ENCODE assay signal across 13 cellular contexts in the genomic region with DNA sequence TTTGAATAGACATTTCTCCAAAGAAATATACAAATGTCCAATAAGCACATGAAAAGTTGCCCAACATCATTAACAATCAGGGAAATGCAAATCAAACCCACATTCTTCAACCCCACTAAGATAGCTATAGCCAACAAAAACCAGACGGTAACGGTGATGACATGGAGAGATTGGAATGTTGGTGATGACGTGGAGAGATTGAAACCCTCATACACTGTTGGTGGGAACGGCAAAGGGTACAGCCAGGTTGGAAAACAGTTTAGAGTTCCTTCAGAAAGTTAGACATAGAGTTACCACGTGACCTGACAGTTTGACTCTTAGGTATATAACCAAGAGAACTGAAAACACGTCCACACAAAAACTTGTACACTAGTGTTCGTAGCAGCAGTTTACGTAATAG. TPM values are rescaled to one million over a fixed set of nuclear protein-coding genes. Genes with fewer than 3 reads are reported as not detected.
A peak's percentile ranks its signal among the peaks of the same experiment; 100 is the strongest.
DNase-seq lines count a peak whose midpoint lies in the region; ATAC-seq, FAIRE-seq and TF ChIP-seq lines count a peak whose summit lies in the region.
"Had no signal": no experiment of that assay in that cellular context is flagged by ENCODE, and none has a peak within 500 bp of the region (broad histone marks: within the 10 kb centered on the region; RNA-seq: fewer than 3 reads in every experiment).

No MANE protein-coding gene starts in this region.

- H3K4me3 ChIP-seq in HepG2 (replicated peaks in 1 of 3; ENCODE audit: insufficient read depth in 1 of 3, low read depth in 2 of 3, low read length in 3 of 3) (no peak overlapping the region), right lobe of liver (no peak overlapping the region), left ventricle myocardium inferior (no peak overlapping the region)
- H3K4me3 ChIP-seq: vagina had no signal

- H3K79me2 ChIP-seq in HepG2 (ENCODE audit: insufficient read depth, low read length): peaks cover 45% of the 10 kb centered on the region

- H3K27ac Mint-ChIP-seq in effector memory CD8-positive, alpha-beta T cell: no peak overlapping the region
- H3K27ac Mint-ChIP-seq: activated CD4-positive, alpha-beta T cell treated with anti-CD3 and anti-CD28 coated beads, Interleukin-2, amount 10 ng/mL, durations not matched to agents 24 days and 14 days had no signal

- H3K9ac ChIP-seq in HepG2 (ENCODE audit: insufficient read depth, low read depth, low read length): no peak overlapping the region

- H3K36me3 Mint-ChIP-seq in effector memory CD8-positive, alpha-beta T cell (ENCODE audit: insufficient read depth): peaks cover 3% of the 10 kb centered on the region

- H4K20me1 ChIP-seq in HepG2 (ENCODE audit: insufficient read depth, low read length): no peaks in the 10 kb centered on the region

- POLR2A ChIA-PET in HepG2 (lab: Yijun Ruan, JAX): interaction anchor here (0.8 kb wide), 1 partner anchor 10 kb away, joined by 3 read pairs; no protein-coding TSS in a partner anchor

- intact Hi-C loops in HepG2 (cut with micrococcal nuclease; ENCODE audit: unreplicated experiment) (loop anchor here (5.0 kb wide), 1 partner anchor 34 kb away; no protein-coding TSS in a partner anchor), right lobe of liver (cut with DNase I) (no loop called here), left ventricle myocardium inferior (cut with micrococcal nuclease) (no loop called here), left colon (cut with DNase I, micrococcal nuclease) (no loop called here)

- H3K9me3 ChIP-seq in HepG2 (ENCODE audit: low read length): no peaks in the 10 kb centered on the region
- H3K9me3 ChIP-seq in right lobe of liver: no peaks in the 10 kb centered on the region
- H3K9me3 ChIP-seq in left ventricle myocardium inferior (replicated peaks): peaks cover 4% of the 10 kb centered on the region
- H3K9me3 ChIP-seq: vagina had no signal

- CTCF ChIA-PET in HepG2 (lab: Yijun Ruan, JAX; ENCODE audit: low intra/inter-chr PET ratio, low total read pairs): no interaction called here

- DNase-seq in HepG2 (ENCODE audit: low spot score): no peak
- no peak for DNase-seq in right lobe of liver
- peak; percentile 99 for DNase-seq in amniotic epithelial cell (ENCODE audit: low read depth)
- no peak for DNase-seq in left ventricle myocardium inferior
- peak; percentile 46 for DNase-seq in urothelium cell line (ENCODE audit: low spot score)
- no peak for DNase-seq in NK-92 (lab: John Stamatoyannopoulos, UW; ENCODE audit: unreplicated experiment)
- no peak for DNase-seq in left colon
- DNase-seq in effector memory CD8-positive, alpha-beta T cell: no peak
- DNase-seq: activated CD4-positive, alpha-beta T cell treated with anti-CD3 and anti-CD28 coated beads, Interleukin-2, amount 10 ng/mL, durations not matched to agents 24 days and 14 days; hippocampal formation; NCI-H2029 treated with DMSO at 0.1 percent for 48 hours had no signal

- TF ChIP-seq CTCF in HepG2 (CRISPR knock-in tag; IDR thresholded peaks at IDR 0.05) (no peak), right lobe of liver (IDR thresholded peaks at IDR 0.05) (no peak), left ventricle myocardium inferior (IDR thresholded peaks at IDR 0.05; ENCODE audit: borderline replicate concordance) (no peak)

- TF ChIP-seq POLR2A in HepG2 (IDR thresholded peaks at IDR 0.05; ENCODE audit: insufficient read depth in 1 of 2, low read depth in 2 of 2, low read length in 2 of 2) (no peak), right lobe of liver (IDR thresholded peaks at IDR 0.05) (no peak)

- no peak for TF ChIP-seq RAD21 in HepG2 (CRISPR knock-in tag; IDR thresholded peaks at IDR 0.05)

- H3K4me1 ChIP-seq in HepG2 (ENCODE audit: insufficient read depth, low read length) (peaks cover 82% of the 10 kb centered on the region), right lobe of liver (no peaks in the 10 kb centered on the region), left ventricle myocardium inferior (peaks cover 38% of the 10 kb centered on the region)
- H3K4me1 ChIP-seq: vagina had no signal

- no peak for TF ChIP-seq EP300 in HepG2 (IDR thresholded peaks at IDR 0.05; ENCODE audit: low read depth in 2 of 2, low read length in 2 of 2)
- TF ChIP-seq EP300 in HepG2 (CRISPR knock-in tag; IDR thresholded peaks at IDR 0.05; ENCODE audit: borderline replicate concordance): no peak

- H3K36me3 ChIP-seq in HepG2 (replicated peaks in 1 of 2; ENCODE audit: control insufficient read depth in 1 of 2, insufficient read depth in 2 of 2, low read length in 2 of 2) (peaks cover 17 to 63% of the 10 kb centered on the region in 2 experiments), right lobe of liver (no peaks in the 10 kb centered on the region), left ventricle myocardium inferior (peaks cover 30% of the 10 kb centered on the region)
- H3K36me3 ChIP-seq: vagina had no signal

- BruUV-seq in HepG2 (replicated peaks; lab: Mats Ljungman, UMichigan): no TSS peak

- no peak overlapping the region for H2AFZ ChIP-seq in HepG2 (ENCODE audit: low read length)

- H3K4me1 Mint-ChIP-seq in effector memory CD8-positive, alpha-beta T cell (ENCODE audit: low read depth in 2 of 2): no peaks in the 10 kb centered on the region
- H3K4me1 Mint-ChIP-seq: activated CD4-positive, alpha-beta T cell treated with anti-CD3 and anti-CD28 coated beads, Interleukin-2, amount 10 ng/mL, durations not matched to agents 24 days and 14 days had no signal

- no peak for ATAC-seq in HepG2
- no peak for ATAC-seq in right lobe of liver
- ATAC-seq in left colon: no peak
- ATAC-seq in effector memory CD8-positive, alpha-beta T cell (replicated peaks): no peak

- H3K27me3 ChIP-seq in HepG2 (ENCODE audit: control insufficient read depth in 1 of 2, insufficient read depth in 2 of 2, low read length in 2 of 2) (no peaks in the 10 kb centered on the region), right lobe of liver (no peaks in the 10 kb centered on the region), left ventricle myocardium inferior (ENCODE audit: low read depth) (no peaks in the 10 kb centered on the region)
- H3K27me3 ChIP-seq: vagina had no signal

- H3K27ac ChIP-seq in HepG2 (ENCODE audit: extremely low read length, insufficient read depth, low read length): peak overlapping the region; percentile 6
- no peak overlapping the region for H3K27ac ChIP-seq in right lobe of liver
- peak overlapping the region; percentile 59 for H3K27ac ChIP-seq in left ventricle myocardium inferior (replicated peaks)
- H3K27ac ChIP-seq: vagina had no signal

- FAIRE-seq in HepG2 (lab: Jason Lieb, UNC) (no peak), urothelium cell line (lab: Jason Lieb, UNC) (no peak)

- in situ Hi-C loops in HepG2 (cut with HindIII; ENCODE audit: extremely low pct_ligation_motif_present, low pct_unique_long_range_greater_than_20kb): no loop called here

- H3K4me3 Mint-ChIP-seq in effector memory CD8-positive, alpha-beta T cell: no peak overlapping the region
- H3K4me3 Mint-ChIP-seq: activated CD4-positive, alpha-beta T cell treated with anti-CD3 and anti-CD28 coated beads, Interleukin-2, amount 10 ng/mL, durations not matched to agents 24 days and 14 days; neural crest cell had no signal

- peaks cover 25 to 28% of the 10 kb centered on the region in 2 donors for H3K27me3 Mint-ChIP-seq in effector memory CD8-positive, alpha-beta T cell

- WGBS in HepG2 (ENCODE audit: low lambda C conversion rate): 94% methylated on average over 8 of the region's 8 CpGs
- WGBS in right lobe of liver (ENCODE audit: insufficient coverage, low coverage, low lambda C conversion rate, missing lambda C conversion rate): 62% methylated on average over 8 of the region's 8 CpGs

- H3K4me2 ChIP-seq in HepG2 (ENCODE audit: low read depth, low read length): no peak overlapping the region

- no peaks in the 10 kb centered on the region for H3K9me3 Mint-ChIP-seq in effector memory CD8-positive, alpha-beta T cell
- H3K9me3 Mint-ChIP-seq: activated CD4-positive, alpha-beta T cell treated with anti-CD3 and anti-CD28 coated beads, Interleukin-2, amount 10 ng/mL, durations not matched to agents 24 days and 14 days; neural crest cell had no signal

TF ChIP-seq in HepG2, 621 proteins besides CTCF, POLR2A, EP300 and RAD21 (continues in another document):
- TF ChIP-seq HCFC1 (IDR thresholded peaks at IDR 0.05; ENCODE audit: low read depth, low read length): no peak

RNA-seq across cellular contexts. Expression of a gene that starts 48.1 kb away (rescaled TPM):
- total RNA-seq in HepG2 (2016; rRNA removed; fragmentation: Illumina TruSeq; extraction: Trizol): 47.7 and 77.7 TPM in 2 replicates
- 7.7 and 8.2 TPM in 2 replicates for total RNA-seq in HepG2 (2016; cell fraction: cytosol; rRNA removed; fragmentation: Illumina TruSeq; extraction: Trizol; ENCODE audit: low read depth)
- 48.1 and 76.8 TPM in 2 replicates for total RNA-seq in HepG2 (2016; cell fraction: insoluble cytoplasmic fraction; rRNA removed; fragmentation: Illumina TruSeq; extraction: Trizol)
- 25.2 and 27.9 TPM in 2 replicates for total RNA-seq in HepG2 (2016; cell fraction: membrane; rRNA removed; fragmentation: Illumina TruSeq; extraction: Trizol)
- 84.2 and 94.2 TPM in 2 replicates for total RNA-seq in HepG2 (2016; cell fraction: nucleus; rRNA removed; fragmentation: Illumina TruSeq; extraction: Trizol)
- 38.9 and 75.3 TPM in 2 replicates for polyA plus RNA-seq in HepG2 (2011; rRNA removed)
- 37.4 and 45.8 TPM in 2 replicates for polyA plus RNA-seq in HepG2 (2011; cell fraction: cytosol; rRNA removed)
- polyA plus RNA-seq in HepG2 (2011; cell fraction: nucleus; rRNA removed): 30.8 and 50.6 TPM in 2 replicates
- polyA plus RNA-seq in HepG2 (2012): 25.9 and 27.9 TPM in 2 replicates
- polyA plus RNA-seq in HepG2 (2016; cell fraction: cytosol; fragmentation: Illumina TruSeq; extraction: Trizol; ENCODE audit: low read depth): 2.9 TPM in 2 replicates
- polyA plus RNA-seq in HepG2 (2016; cell fraction: insoluble cytoplasmic fraction; fragmentation: Illumina TruSeq; extraction: Trizol; ENCODE audit: low read depth): 35.7 and 36.2 TPM in 2 replicates
- 9.9 and 10.1 TPM in 2 replicates for polyA plus RNA-seq in HepG2 (2016; cell fraction: membrane; fragmentation: Illumina TruSeq; extraction: Trizol; ENCODE audit: low read depth)
- polyA plus RNA-seq in HepG2 (2016; cell fraction: nucleus; fragmentation: Illumina TruSeq; extraction: Trizol; ENCODE audit: insufficient read depth, low read depth): 95.3 and 95.9 TPM in 2 replicates
- 0.05 and 162 TPM in 2 replicates for polyA minus RNA-seq in HepG2 (2011; rRNA and poly(A)+ RNA removed; ENCODE audit: low replicate concordance)
- polyA minus RNA-seq in HepG2 (2011; cell fraction: cytosol; rRNA and poly(A)+ RNA removed): 40.8 and 64.9 TPM in 2 replicates
- polyA minus RNA-seq in HepG2 (2011; cell fraction: nucleus; rRNA and poly(A)+ RNA removed): 47.0 and 73.8 TPM in 2 replicates
- under 1 TPM in 5 of 6 experiments, not detected in 1; 0.06 to 0.37 (median 0.29) TPM for total RNA-seq in right lobe of liver
- total RNA-seq in left ventricle myocardium inferior: 25.9 TPM
- total RNA-seq in left colon: 1 to 10 TPM in 1 of 2 donors, under 1 TPM in 1; 0.55 to 1.1 TPM
- total RNA-seq: activated CD4-positive, alpha-beta T cell treated with anti-CD3 and anti-CD28 coated beads, Interleukin-2, amount 10 ng/mL, durations not matched to agents 24 days and 14 days had no signal

Comparison
In these comparisons a context has a peak if more than half of its experiments do, and no peak if none do; other contexts are left out.
1. H3K27ac ChIP-seq: peak in HepG2 (single experiment) and left ventricle myocardium inferior (single experiment); none in right lobe of liver (0 of 3).
2. RNA of a gene that starts 48.1 kb away (total RNA-seq): 7.7 to 94.2 TPM in HepG2 and 25.9 TPM in left ventricle myocardium inferior (single experiment); 0.55 to 1.1 TPM in left colon and 0.06 to 0.37 TPM in right lobe of liver; every median in the first group is over 4 times any median in the second.
3. DNase-seq: peak in amniotic epithelial cell (single experiment) and urothelium cell line (single experiment); none in HepG2 (single experiment), right lobe of liver (0 of 3), left ventricle myocardium inferior (single experiment), NK-92 (single experiment), left colon (0 of 2) and effector memory CD8-positive, alpha-beta T cell (0 of 3).